Comparison of ENCODE assay signal across 8 cellular contexts in genomic region chr13:106619688-106620555, GRCh38. TPM values are rescaled to one million over a fixed set of nuclear protein-coding genes. Genes with fewer than 3 reads are reported as not detected.
DNase-seq lines count a peak whose midpoint lies in the region; TF ChIP-seq lines count a peak whose summit lies in the region.

No MANE protein-coding gene starts in this region.

- no peaks in the 10 kb centered on the region; the same call in 1 of the 2 replicates for H3K9me3 ChIP-seq in PC-9 (ENCODE audit: insufficient read depth, low read depth)

- H3K4me2 ChIP-seq in PC-9, result peak overlapping the region; percentile 33

- intact Hi-C loops in PC-9 (cut with micrococcal nuclease; ENCODE audit: unreplicated experiment), result loop anchor here (5.0 kb wide), 1 partner anchor 297 kb away; no protein-coding TSS in a partner anchor

- H3K27me3 ChIP-seq in ACC112 (ENCODE audit: insufficient read depth, low read length) (peaks cover 46% of the 10 kb centered on the region), PC-9 (ENCODE audit: insufficient read depth, low read depth) (0 out of 2 replicates have a peak, but pooled peaks cover 11% of the 10 kb centered on the region)

- H2AFZ ChIP-seq in ACC112 (ENCODE audit: low read length, unreplicated experiment) (no peak overlapping the region), PC-9 (no peak overlapping the region; the same call in 1 of the 2 replicates)

- peak; percentile 61 for DNase-seq in GM10266 (ENCODE audit: extremely low spot score)
- peak; percentile 75 for DNase-seq in HCEC 1CT
- peak; percentile 86 to 88 for DNase-seq in Kasumi-1 (lab: John Stamatoyannopoulos, UW)
- DNase-seq in PC-9, result peak in 1 of 2 experiments; percentile 12
- peak; percentile 55 for DNase-seq in cerebellar cortex (ENCODE audit: low spot score)
- peak; percentile 80 for DNase-seq in left kidney (ENCODE audit: low read depth, low spot score)
- DNase-seq in superior temporal gyrus (ENCODE audit: extremely low spot score), result peak; percentile 85

- POLR2A ChIA-PET in PC-9 (lab: Charles Lee; ENCODE audit: unreplicated experiment), result interaction anchor here (0.6 to 0.7 kb wide), 2 partner anchors 279 to 1910 kb away, joined by 3 to 10 read pairs; no protein-coding TSS in a partner anchor

- BruUV-seq in PC-9 (replicated peaks; lab: Mats Ljungman, UMichigan), result no TSS peak

- H3K36me3 ChIP-seq in ACC112 (ENCODE audit: insufficient read depth, low read length) (no peaks in the 10 kb centered on the region), PC-9 (ENCODE audit: low read depth) (no peaks in the 10 kb centered on the region)

- no peaks in the 10 kb centered on the region for H3F3A ChIP-seq in PC-9 (ENCODE audit: insufficient read depth, low read depth)

- no peaks in the 10 kb centered on the region for H3K9me2 ChIP-seq in PC-9 (ENCODE audit: insufficient read depth)

- TF ChIP-seq CTCF in GM10266 (IDR thresholded peaks at IDR 0.05; ENCODE audit: control insufficient read depth, insufficient read depth, low read depth, missing control alignments) (peak; percentile 78), PC-9 (conservative IDR thresholded peaks at IDR 0.05) (peak; percentile 82)

- H3K79me2 ChIP-seq in ACC112 (ENCODE audit: control insufficient read depth, insufficient read depth, low read length, unreplicated experiment) (no peaks in the 10 kb centered on the region), PC-9 (ENCODE audit: low read depth) (no peaks in the 10 kb centered on the region)

- peaks cover 3% of the 10 kb centered on the region for H3K4me1 ChIP-seq in ACC112 (ENCODE audit: control insufficient read depth, insufficient read depth, low read length, unreplicated experiment)
- no peaks in the 10 kb centered on the region for H3K4me1 ChIP-seq in PC-9 (replicated peaks; ENCODE audit: insufficient read depth)

- H4K20me1 ChIP-seq in PC-9 (ENCODE audit: insufficient read depth), result no peaks in the 10 kb centered on the region

- no peak overlapping the region for H3K27ac ChIP-seq in ACC112 (ENCODE audit: low read depth, low read length)
- H3K27ac ChIP-seq in PC-9, result no peak overlapping the region

- CTCF ChIA-PET in PC-9 (lab: Charles Lee), result interaction anchor here (0.5 to 1.2 kb wide), 6 partner anchors 52 to 1833 kb away, joined by 3 to 20 read pairs (median 5); partner anchors contain the start of gene ARGLU1

- H3K4me3 ChIP-seq in ACC112 (ENCODE audit: low read depth, low read length) (peak overlapping the region; percentile 47), PC-9 (no peak overlapping the region)

RNA-seq across cellular contexts. Expression of gene ARGLU1, which starts 52.0 kb away (rescaled TPM):
- total RNA-seq in PC-9 (2021), result 89.2 and 90.8 TPM in 2 replicates
